ENCODE assay signal across 17 cellular contexts in the genomic region with DNA sequence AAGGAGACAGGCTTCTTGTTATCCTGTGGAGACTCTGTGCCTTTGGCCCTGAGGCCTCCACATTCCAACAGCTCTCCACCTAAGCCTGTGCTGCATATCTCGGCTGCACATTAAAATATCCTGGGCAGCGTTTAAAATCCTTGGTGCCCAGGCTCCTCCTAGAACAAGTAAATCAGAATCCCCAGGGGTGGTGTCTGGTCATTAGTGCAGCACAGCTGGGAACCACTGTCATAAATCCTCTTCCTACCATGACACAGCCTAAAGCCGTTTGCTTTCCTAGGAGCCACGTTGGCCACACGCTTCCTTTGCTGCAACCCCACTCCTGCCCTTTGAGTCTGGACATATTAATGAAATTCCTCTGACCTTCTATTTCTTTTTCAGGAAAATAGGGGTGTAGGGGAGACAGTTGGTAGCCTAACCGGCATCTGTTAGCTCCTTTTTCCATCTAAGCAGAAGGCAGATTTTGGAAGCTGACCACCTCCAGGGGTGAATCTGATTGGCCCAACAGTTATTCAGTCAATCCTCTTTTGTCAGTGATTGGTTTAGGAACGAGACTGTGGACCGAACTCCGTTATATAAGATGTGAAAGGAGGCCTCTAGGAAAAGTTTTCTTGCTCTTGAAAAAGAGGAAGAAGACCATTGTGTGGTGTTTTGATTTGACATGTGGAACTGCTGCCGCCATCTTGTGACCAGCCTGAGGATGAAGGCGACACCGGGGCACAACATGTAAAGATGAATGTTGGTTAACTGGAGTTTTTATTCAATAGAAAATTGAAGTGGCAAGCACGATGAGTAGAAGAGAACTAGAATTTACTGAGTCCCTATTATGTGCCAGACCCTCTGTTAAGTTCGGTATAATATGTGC.
"Had no signal": no experiment of that assay in that cellular context is flagged by ENCODE, and none has a peak within 500 bp of the region (broad histone marks: within the 10 kb centered on the region; RNA-seq: fewer than 3 reads in every experiment).

No MANE protein-coding gene starts in this region.

- H3K27ac ChIP-seq: lower lobe of right lung, prostate gland, transverse colon had no signal

- DNase-seq: activated B cell treated with CpG ODN at 0.5 μM for 24 hours; activated CD4-positive, alpha-beta T cell treated with anti-CD3 and anti-CD28 coated beads, Interleukin-2, amount 10 ng/mL, durations not matched to agents 24 days and 14 days; amniotic stem cell; immature natural killer cell; lower lobe of right lung; naive thymus-derived CD4-positive, alpha-beta T cell; nucleus accumbens; stimulated activated CD4-positive, alpha-beta T cell treated with anti-CD3 and anti-CD28 coated beads, Interleukin-12 subunit alpha, Interleukin-12 subunit beta, amount 100 ng/mL, for 4 hours; stimulated activated naive CD4-positive, alpha-beta T cell; substantia nigra; transverse colon had no signal

- H3K4me3 Mint-ChIP-seq: activated B cell treated with CpG ODN at 0.5 μM for 24 hours; activated CD4-positive, alpha-beta T cell treated with anti-CD3 and anti-CD28 coated beads, Interleukin-2, amount 10 ng/mL, durations not matched to agents 24 days and 14 days; activated naive CD4-positive, alpha-beta T cell treated with anti-CD3 and anti-CD28 coated beads, Interleukin-2, amount 50 U/mL, for 24 hours; dendritic cell treated with granulocyte-macrophage colony-stimulating factor and Interleukin-4, amounts not matched to agents 40 ng/mL and 50 ng/mL, for 4 days; immature natural killer cell; naive thymus-derived CD4-positive, alpha-beta T cell; T-helper 1 cell treated with Interleukin-12 subunit alpha and Interleukin-12 subunit beta and Interleukin-4 antibody, amounts not matched to agents 30 μg/mL and 1 μg/mL, for 36 hours had no signal

- H3K36me3 ChIP-seq: lower lobe of right lung, prostate gland, transverse colon had no signal

- H3K9me3 Mint-ChIP-seq: activated B cell treated with CpG ODN at 0.5 μM for 24 hours; activated CD4-positive, alpha-beta T cell treated with anti-CD3 and anti-CD28 coated beads, Interleukin-2, amount 10 ng/mL, durations not matched to agents 24 days and 14 days; activated naive CD4-positive, alpha-beta T cell treated with anti-CD3 and anti-CD28 coated beads, Interleukin-2, amount 50 U/mL, for 24 hours; dendritic cell treated with granulocyte-macrophage colony-stimulating factor and Interleukin-4, amounts not matched to agents 40 ng/mL and 50 ng/mL, for 4 days; immature natural killer cell; T-helper 1 cell treated with Interleukin-12 subunit alpha and Interleukin-12 subunit beta and Interleukin-4 antibody, amounts not matched to agents 30 μg/mL and 1 μg/mL, for 36 hours had no signal

- H3K4me3 ChIP-seq: lower lobe of right lung, prostate gland, transverse colon had no signal

- H3K9me3 ChIP-seq: lower lobe of right lung, prostate gland, transverse colon had no signal

- ATAC-seq: lower lobe of right lung; naive thymus-derived CD4-positive, alpha-beta T cell; sciatic nerve had no signal

- H3K27me3 ChIP-seq: transverse colon had no signal

- H3K27ac Mint-ChIP-seq: activated B cell treated with CpG ODN at 0.5 μM for 24 hours; activated CD4-positive, alpha-beta T cell treated with anti-CD3 and anti-CD28 coated beads, Interleukin-2, amount 10 ng/mL, durations not matched to agents 24 days and 14 days; activated naive CD4-positive, alpha-beta T cell treated with anti-CD3 and anti-CD28 coated beads, Interleukin-2, amount 50 U/mL, for 24 hours; dendritic cell treated with granulocyte-macrophage colony-stimulating factor and Interleukin-4, amounts not matched to agents 40 ng/mL and 50 ng/mL, for 4 days; immature natural killer cell; T-helper 1 cell treated with Interleukin-12 subunit alpha and Interleukin-12 subunit beta and Interleukin-4 antibody, amounts not matched to agents 30 μg/mL and 1 μg/mL, for 36 hours had no signal

- H3K4me1 Mint-ChIP-seq: activated B cell treated with CpG ODN at 0.5 μM for 24 hours; activated naive CD4-positive, alpha-beta T cell treated with anti-CD3 and anti-CD28 coated beads, Interleukin-2, amount 50 U/mL, for 24 hours had no signal

- H3K36me3 Mint-ChIP-seq: activated naive CD4-positive, alpha-beta T cell treated with anti-CD3 and anti-CD28 coated beads, Interleukin-2, amount 50 U/mL, for 24 hours; brain had no signal

- H3K4me1 ChIP-seq: prostate gland had no signal
